Comparison of ENCODE assay signal across 13 cellular contexts in the genomic region with DNA sequence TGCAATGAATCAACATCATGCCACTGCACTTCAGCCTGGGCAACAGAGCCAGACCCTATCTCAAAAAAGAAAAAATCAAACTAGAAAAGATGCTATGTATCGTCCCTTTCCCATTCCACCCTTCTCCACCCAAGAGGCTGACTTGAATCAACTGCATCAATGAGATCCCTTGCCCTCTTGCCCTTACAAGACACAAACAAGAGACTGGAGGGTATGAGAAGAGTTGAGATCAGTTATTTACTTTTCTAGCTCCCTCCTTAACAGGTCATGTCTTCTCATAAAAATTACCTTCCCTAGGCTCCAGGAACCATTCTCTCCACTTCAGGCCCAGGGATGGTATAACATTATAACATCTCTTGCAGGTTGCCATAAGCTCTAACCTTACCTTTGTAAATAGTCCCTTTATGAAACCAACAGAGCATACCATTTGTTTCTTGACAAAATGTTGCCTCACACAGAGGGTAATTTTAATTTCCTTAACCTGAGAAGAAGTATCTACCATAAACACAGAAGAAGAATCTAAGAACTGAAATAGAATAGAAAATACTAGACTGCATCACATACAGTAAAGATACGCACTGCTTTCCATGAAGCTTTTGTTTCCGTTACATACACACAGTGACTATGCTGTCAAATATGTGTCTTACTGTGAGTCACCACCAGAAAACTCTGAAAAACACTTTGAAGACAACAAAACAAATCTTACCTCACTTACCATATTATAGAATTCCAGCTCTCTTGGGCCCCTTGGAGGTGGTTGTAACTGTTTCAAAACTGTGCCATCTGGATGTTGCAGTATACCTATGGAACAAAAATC. TPM values are rescaled to one million over a fixed set of nuclear protein-coding genes. Genes with fewer than 3 reads are reported as not detected.
A peak's percentile ranks its signal among the peaks of the same experiment; 100 is the strongest.
DNase-seq lines count a peak whose midpoint lies in the region; ATAC-seq, FAIRE-seq and TF ChIP-seq lines count a peak whose summit lies in the region.
"Had no signal": no experiment of that assay in that cellular context is flagged by ENCODE, and none has a peak within 500 bp of the region (broad histone marks: within the 10 kb centered on the region; RNA-seq: fewer than 3 reads in every experiment).

No MANE protein-coding gene starts in this region.

- H3K79me2 ChIP-seq in astrocyte (ENCODE audit: insufficient read depth, low read length) (peaks cover 22% of the 10 kb centered on the region), GM23338 (replicated peaks; ENCODE audit: insufficient read depth) (peaks cover 49% of the 10 kb centered on the region)

- FAIRE-seq in astrocyte (lab: Jason Lieb, UNC), result peak; percentile 91

- peak overlapping the region; percentile 87 for H3K27ac ChIP-seq in astrocyte (ENCODE audit: low read depth, low read length)
- no peak overlapping the region for H3K27ac ChIP-seq in esophagus squamous epithelium
- no peak overlapping the region for H3K27ac ChIP-seq in GM23338 (ENCODE audit: low read depth)
- H3K27ac ChIP-seq: hepatocyte had no signal

- H4K20me1 ChIP-seq in astrocyte (ENCODE audit: insufficient read depth, low read length) (no peaks in the 10 kb centered on the region), GM23338 (replicated peaks; ENCODE audit: insufficient read depth) (peaks cover 8% of the 10 kb centered on the region)

- H3K36me3 Mint-ChIP-seq in HFFc6 (ENCODE audit: low read depth) (peaks cover 26% of the 10 kb centered on the region), astrocyte (ENCODE audit: low read depth, unreplicated experiment) (peaks cover 30% of the 10 kb centered on the region), GM23338 (ENCODE audit: low read depth) (peaks cover 60% of the 10 kb centered on the region)
- peaks cover 62% of the 10 kb centered on the region for H3K36me3 Mint-ChIP-seq in stimulated activated memory B cell treated with anti-CD40 and anti-IgM and Interleukin-4, amounts not matched to agents 10 μg/mL and 1 μg/mL and 100 μg/mL, for 72 hours

- TF ChIP-seq POLR2A in esophagus squamous epithelium (IDR thresholded peaks at IDR 0.05), result no peak

- H3K4me3 ChIP-seq in AG10803 (ENCODE audit: low read length), result no peak overlapping the region
- no peak overlapping the region for H3K4me3 ChIP-seq in astrocyte (ENCODE audit: insufficient read depth, low read depth, low read length)
- no peak overlapping the region for H3K4me3 ChIP-seq in esophagus squamous epithelium
- H3K4me3 ChIP-seq in GM23338, result no peak overlapping the region
- H3K4me3 ChIP-seq: hepatocyte had no signal

- intact Hi-C loops in esophagus squamous epithelium (cut with DNase I), result no loop called here

- H3K9me3 Mint-ChIP-seq in HFFc6 (peaks cover 10% of the 10 kb centered on the region), astrocyte (ENCODE audit: unreplicated experiment) (peaks cover 4% of the 10 kb centered on the region), GM23338 (peaks cover 18% of the 10 kb centered on the region)
- H3K9me3 Mint-ChIP-seq in stimulated activated memory B cell treated with anti-CD40 and anti-IgM and Interleukin-4, amounts not matched to agents 10 μg/mL and 1 μg/mL and 100 μg/mL, for 72 hours, result no peaks in the 10 kb centered on the region

- peak overlapping the region; percentile 45; the same call in 1 of the 2 replicates for H3K4me3 Mint-ChIP-seq in HFFc6
- no peak overlapping the region for H3K4me3 Mint-ChIP-seq in astrocyte (ENCODE audit: unreplicated experiment)
- H3K4me3 Mint-ChIP-seq in GM23338, result no peak overlapping the region
- no peak overlapping the region for H3K4me3 Mint-ChIP-seq in stimulated activated memory B cell treated with anti-CD40 and anti-IgM and Interleukin-4, amounts not matched to agents 10 μg/mL and 1 μg/mL and 100 μg/mL, for 72 hours
- H3K4me3 Mint-ChIP-seq: neural crest cell had no signal

- H3K4me1 ChIP-seq in astrocyte (ENCODE audit: insufficient read depth, low read length) (peaks cover 37% of the 10 kb centered on the region), esophagus squamous epithelium (peaks cover 0 to 41% (median 7%) of the 10 kb centered on the region in 3 donors), GM23338 (ENCODE audit: insufficient read depth) (peaks cover 24% of the 10 kb centered on the region)

- H3K36me3 ChIP-seq in astrocyte (ENCODE audit: insufficient read depth, low read length) (no peaks in the 10 kb centered on the region), esophagus squamous epithelium (peaks cover 0 to 48% (median 4%) of the 10 kb centered on the region in 3 donors), GM23338 (ENCODE audit: insufficient read depth) (peaks cover 5% of the 10 kb centered on the region; the same call in 1 of the 2 replicates)

- peak overlapping the region; percentile 52 for H3K9ac ChIP-seq in astrocyte (ENCODE audit: low read length)

- H3K27me3 ChIP-seq in astrocyte (ENCODE audit: insufficient read depth, low read length) (no peaks in the 10 kb centered on the region), esophagus squamous epithelium (no peaks in the 10 kb centered on the region), GM23338 (ENCODE audit: insufficient read depth) (no peaks in the 10 kb centered on the region)
- H3K27me3 ChIP-seq: hepatocyte had no signal

- H3K4me1 Mint-ChIP-seq in HFFc6 (ENCODE audit: low read depth) (peaks cover 52% of the 10 kb centered on the region), astrocyte (ENCODE audit: low read depth, unreplicated experiment) (peaks cover 38% of the 10 kb centered on the region), GM23338 (peaks cover 21% of the 10 kb centered on the region)
- H3K4me1 Mint-ChIP-seq in stimulated activated memory B cell treated with anti-CD40 and anti-IgM and Interleukin-4, amounts not matched to agents 10 μg/mL and 1 μg/mL and 100 μg/mL, for 72 hours, result peaks cover 47% of the 10 kb centered on the region

- H3K4me2 ChIP-seq in astrocyte (ENCODE audit: low read length) (peak overlapping the region; percentile 73), GM23338 (no peak overlapping the region)
- H3K4me2 ChIP-seq: hepatocyte had no signal

- no peak overlapping the region for H2AFZ ChIP-seq in astrocyte (ENCODE audit: low read depth, low read length)
- H2AFZ ChIP-seq in GM23338, result no peak overlapping the region
- H2AFZ ChIP-seq: hepatocyte had no signal

- DNase-seq in AG10803 (ENCODE audit: low read depth) (peak; percentile 88), HFFc6 (peak; percentile 80), astrocyte (ENCODE audit: low read depth) (peak; percentile 95), lung microvascular endothelial cell (ENCODE audit: low read depth in 2 of 2) (peak; percentile 82 to 94), esophagus squamous epithelium (lab: John Stamatoyannopoulos, UW) (no peak), GM23338 (ENCODE audit: low spot score) (no peak)
- DNase-seq in stimulated activated CD4-positive, alpha-beta T cell treated with anti-CD3 and anti-CD28 coated beads, Interleukin-1b, Interleukin-23, amount 100 ng/mL, for 48 hours, result no peak
- DNase-seq: aorta, DMS79 treated with DMSO at 0.1 percent for 48 hours, NCI-H526 treated with DMSO at 0.1 percent for 48 hours had no signal

- TF ChIP-seq CTCF in AG10803 (conservative IDR thresholded peaks at IDR 0.05; ENCODE audit: low read length) (no peak), HFFc6 (IDR thresholded peaks at IDR 0.05) (no peak), astrocyte (IDR thresholded peaks at IDR 0.05; ENCODE audit: insufficient read depth, low read depth, low read length) (no peak), esophagus squamous epithelium (IDR thresholded peaks at IDR 0.05) (no peak), GM23338 (conservative IDR thresholded peaks at IDR 0.05; ENCODE audit: low read depth in 2 of 2) (no peak)

- WGBS in esophagus squamous epithelium, 2 donors, result 65 to 74% methylated on average over 3 of the region's 3 CpGs

- H3K9me3 ChIP-seq in astrocyte (ENCODE audit: insufficient read depth, low read depth, low read length), result no peaks in the 10 kb centered on the region
- H3K9me3 ChIP-seq in esophagus squamous epithelium, result no peaks in the 10 kb centered on the region

- H3K27me3 Mint-ChIP-seq in HFFc6 (ENCODE audit: insufficient read depth) (no peaks in the 10 kb centered on the region; the same call in 1 of the 2 replicates), astrocyte (ENCODE audit: low read depth, unreplicated experiment) (no peaks in the 10 kb centered on the region), GM23338 (ENCODE audit: insufficient read depth, low read depth, poor library complexity) (peaks cover 1% of the 10 kb centered on the region)
- H3K27me3 Mint-ChIP-seq in stimulated activated memory B cell treated with anti-CD40 and anti-IgM and Interleukin-4, amounts not matched to agents 10 μg/mL and 1 μg/mL and 100 μg/mL, for 72 hours, result no peaks in the 10 kb centered on the region

- H3F3A ChIP-seq in GM23338 (replicated peaks; ENCODE audit: low read depth), result no peaks in the 10 kb centered on the region

- no peak for ATAC-seq in GM23338
- ATAC-seq in stimulated activated memory B cell treated with anti-CD40 and anti-IgM and Interleukin-4, amounts not matched to agents 10 μg/mL and 1 μg/mL and 100 μg/mL, for 72 hours, result no peak

- H3K27ac Mint-ChIP-seq in HFFc6 (peak overlapping the region; percentile 74), astrocyte (ENCODE audit: unreplicated experiment) (peak overlapping the region; percentile 95), GM23338 (no peak overlapping the region)
- no peak overlapping the region for H3K27ac Mint-ChIP-seq in stimulated activated memory B cell treated with anti-CD40 and anti-IgM and Interleukin-4, amounts not matched to agents 10 μg/mL and 1 μg/mL and 100 μg/mL, for 72 hours

- no peaks in the 10 kb centered on the region for H3K9me2 ChIP-seq in GM23338 (ENCODE audit: insufficient read depth)

TF ChIP-seq in GM23338, 12 proteins besides CTCF, POLR2A, EP300 and RAD21 (continues in another document):
- TF ChIP-seq ZNF114 (CRISPR knock-in tag; IDR thresholded peaks at IDR 0.05) (no peak), EZH2 (IDR thresholded peaks at IDR 0.05; ENCODE audit: low read depth, unreplicated experiment) (no peak)

RNA-seq across cellular contexts. Expression of a gene that starts 30.5 kb away (rescaled TPM):
- 1 to 10 TPM; 3.3 to 3.8 (median 3.5) TPM for total RNA-seq in HFFc6 (2021; fragmentation: NEBNext Ultra II Directional; extraction: Animal tissue kit (Norgen Biotek cat#: 25700))
- total RNA-seq in astrocyte (5.6 and 6.8 TPM in 2 replicates), lung microvascular endothelial cell (4.8 and 5.0 TPM in 2 replicates), esophagus squamous epithelium (10 to 100 TPM in 1 of 4 donors, 1 to 10 TPM in 3; 5.8 to 12.6 (median 8.8) TPM)
- total RNA-seq in GM23338 (2014; rRNA removed; shearing (Covaris generic)), result 17.6 and 17.8 TPM in 2 replicates
- 5.5 and 6.2 TPM in 2 replicates for polyA plus RNA-seq in GM23338 (2016; fragmentation: Nextera tagmentation; extraction: Ambion mirVana)

RNA-seq across cellular contexts. Expression of a gene that starts 31.7 kb away (rescaled TPM):
- total RNA-seq in HFFc6 (2021; fragmentation: NEBNext Ultra II Directional; extraction: Animal tissue kit (Norgen Biotek cat#: 25700)), result 10 to 100 TPM; 36.6 to 55.3 (median 43.8) TPM
- 32.2 and 36.3 TPM in 2 replicates for total RNA-seq in astrocyte
- 16.8 and 19.8 TPM in 2 replicates for total RNA-seq in lung microvascular endothelial cell
- total RNA-seq in esophagus squamous epithelium, result 10 to 100 TPM; 11.0 to 25.1 (median 17.6) TPM
- 19.9 and 21.2 TPM in 2 replicates for total RNA-seq in GM23338 (2014; rRNA removed; shearing (Covaris generic))
- polyA plus RNA-seq in GM23338 (2016; fragmentation: Nextera tagmentation; extraction: Ambion mirVana), result 82.5 and 99.9 TPM in 2 replicates

Comparison
In these comparisons a context has a peak if more than half of its experiments do, and no peak if none do; other contexts are left out.
1. DNase-seq: peak in AG10803 (single experiment), HFFc6 (single experiment), astrocyte (single experiment) and lung microvascular endothelial cell (2 of 2); none in esophagus squamous epithelium (single experiment), stimulated activated CD4-positive, alpha-beta T cell treated with anti-CD3 and anti-CD28 coated beads, Interleukin-1b, Interleukin-23, amount 100 ng/mL, for 48 hours (single experiment) and GM23338 (single experiment).
2. H3K27ac Mint-ChIP-seq: peak in HFFc6 (single experiment) and astrocyte (single experiment); none in GM23338 (single experiment) and stimulated activated memory B cell treated with anti-CD40 and anti-IgM and Interleukin-4, amounts not matched to agents 10 μg/mL and 1 μg/mL and 100 μg/mL, for 72 hours (single experiment).